ENCODE assay signal across 1 cellular context in the genomic region with DNA sequence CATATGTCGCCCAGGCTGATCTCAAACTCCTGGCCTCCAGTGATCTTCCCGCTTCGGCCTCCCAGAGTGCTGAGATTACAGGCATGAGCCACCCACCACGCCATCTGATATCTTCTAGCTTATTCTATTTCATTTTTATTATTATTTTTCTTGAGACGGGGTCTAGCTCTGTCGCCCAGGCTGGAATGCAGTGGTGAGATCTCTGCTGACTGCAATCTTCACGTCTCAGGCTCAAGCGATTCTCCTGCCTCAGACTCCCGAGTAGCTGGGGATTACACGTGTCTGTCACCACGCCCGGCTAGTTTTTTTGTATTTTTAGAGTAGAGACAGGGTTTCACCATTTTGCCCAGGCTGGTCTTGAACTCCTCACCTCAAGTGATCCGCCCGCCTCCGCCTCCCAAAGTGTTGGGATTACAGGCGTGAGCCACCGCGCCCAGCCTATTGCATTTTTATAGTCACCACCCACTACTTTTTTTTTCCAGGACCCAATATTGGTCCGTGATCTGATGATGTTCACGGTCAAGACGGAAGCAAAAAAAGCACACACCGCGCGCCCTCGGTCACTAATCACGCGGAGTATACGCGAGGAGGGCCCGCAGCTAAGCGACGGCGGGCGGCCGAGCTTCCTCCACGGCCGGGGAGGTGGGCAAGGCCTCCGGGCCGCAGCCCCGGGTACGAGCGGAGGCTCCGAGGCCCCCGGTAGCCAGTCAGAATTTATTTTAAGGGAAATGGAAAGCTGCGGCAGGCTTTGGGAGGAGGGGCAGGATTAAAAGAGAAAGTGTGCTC.
TF ChIP-seq lines count a peak whose summit lies in the region.

No MANE protein-coding gene starts in this region.

TF ChIP-seq in HepG2, 621 proteins besides CTCF, POLR2A, EP300 and RAD21 (continued from another document and continues in another):
- TF ChIP-seq, protein P1, sequence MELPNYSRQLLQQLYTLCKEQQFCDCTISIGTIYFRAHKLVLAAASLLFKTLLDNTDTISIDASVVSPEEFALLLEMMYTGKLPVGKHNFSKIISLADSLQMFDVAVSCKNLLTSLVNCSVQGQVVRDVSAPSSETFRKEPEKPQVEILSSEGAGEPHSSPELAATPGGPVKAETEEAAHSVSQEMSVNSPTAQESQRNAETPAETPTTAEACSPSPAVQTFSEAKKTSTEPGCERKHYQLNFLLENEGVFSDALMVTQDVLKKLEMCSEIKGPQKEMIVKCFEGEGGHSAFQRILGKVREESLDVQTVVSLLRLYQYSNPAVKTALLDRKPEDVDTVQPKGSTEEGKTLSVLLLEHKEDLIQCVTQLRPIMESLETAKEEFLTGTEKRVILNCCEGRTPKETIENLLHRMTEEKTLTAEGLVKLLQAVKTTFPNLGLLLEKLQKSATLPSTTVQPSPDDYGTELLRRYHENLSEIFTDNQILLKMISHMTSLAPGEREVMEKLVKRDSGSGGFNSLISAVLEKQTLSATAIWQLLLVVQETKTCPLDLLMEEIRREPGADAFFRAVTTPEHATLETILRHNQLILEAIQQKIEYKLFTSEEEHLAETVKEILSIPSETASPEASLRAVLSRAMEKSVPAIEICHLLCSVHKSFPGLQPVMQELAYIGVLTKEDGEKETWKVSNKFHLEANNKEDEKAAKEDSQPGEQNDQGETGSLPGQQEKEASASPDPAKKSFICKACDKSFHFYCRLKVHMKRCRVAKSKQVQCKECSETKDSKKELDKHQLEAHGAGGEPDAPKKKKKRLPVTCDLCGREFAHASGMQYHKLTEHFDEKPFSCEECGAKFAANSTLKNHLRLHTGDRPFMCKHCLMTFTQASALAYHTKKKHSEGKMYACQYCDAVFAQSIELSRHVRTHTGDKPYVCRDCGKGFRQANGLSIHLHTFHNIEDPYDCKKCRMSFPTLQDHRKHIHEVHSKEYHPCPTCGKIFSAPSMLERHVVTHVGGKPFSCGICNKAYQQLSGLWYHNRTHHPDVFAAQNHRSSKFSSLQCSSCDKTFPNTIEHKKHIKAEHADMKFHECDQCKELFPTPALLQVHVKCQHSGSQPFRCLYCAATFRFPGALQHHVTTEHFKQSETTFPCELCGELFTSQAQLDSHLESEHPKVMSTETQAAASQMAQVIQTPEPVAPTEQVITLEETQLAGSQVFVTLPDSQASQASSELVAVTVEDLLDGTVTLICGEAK (IDR thresholded peaks at IDR 0.05): no peak
- TF ChIP-seq, protein P1 (CRISPR knock-in tag; IDR thresholded peaks at IDR 0.05): peak; percentile 44; the same call in 1 of the 2 replicates
- TF ChIP-seq, protein P2, sequence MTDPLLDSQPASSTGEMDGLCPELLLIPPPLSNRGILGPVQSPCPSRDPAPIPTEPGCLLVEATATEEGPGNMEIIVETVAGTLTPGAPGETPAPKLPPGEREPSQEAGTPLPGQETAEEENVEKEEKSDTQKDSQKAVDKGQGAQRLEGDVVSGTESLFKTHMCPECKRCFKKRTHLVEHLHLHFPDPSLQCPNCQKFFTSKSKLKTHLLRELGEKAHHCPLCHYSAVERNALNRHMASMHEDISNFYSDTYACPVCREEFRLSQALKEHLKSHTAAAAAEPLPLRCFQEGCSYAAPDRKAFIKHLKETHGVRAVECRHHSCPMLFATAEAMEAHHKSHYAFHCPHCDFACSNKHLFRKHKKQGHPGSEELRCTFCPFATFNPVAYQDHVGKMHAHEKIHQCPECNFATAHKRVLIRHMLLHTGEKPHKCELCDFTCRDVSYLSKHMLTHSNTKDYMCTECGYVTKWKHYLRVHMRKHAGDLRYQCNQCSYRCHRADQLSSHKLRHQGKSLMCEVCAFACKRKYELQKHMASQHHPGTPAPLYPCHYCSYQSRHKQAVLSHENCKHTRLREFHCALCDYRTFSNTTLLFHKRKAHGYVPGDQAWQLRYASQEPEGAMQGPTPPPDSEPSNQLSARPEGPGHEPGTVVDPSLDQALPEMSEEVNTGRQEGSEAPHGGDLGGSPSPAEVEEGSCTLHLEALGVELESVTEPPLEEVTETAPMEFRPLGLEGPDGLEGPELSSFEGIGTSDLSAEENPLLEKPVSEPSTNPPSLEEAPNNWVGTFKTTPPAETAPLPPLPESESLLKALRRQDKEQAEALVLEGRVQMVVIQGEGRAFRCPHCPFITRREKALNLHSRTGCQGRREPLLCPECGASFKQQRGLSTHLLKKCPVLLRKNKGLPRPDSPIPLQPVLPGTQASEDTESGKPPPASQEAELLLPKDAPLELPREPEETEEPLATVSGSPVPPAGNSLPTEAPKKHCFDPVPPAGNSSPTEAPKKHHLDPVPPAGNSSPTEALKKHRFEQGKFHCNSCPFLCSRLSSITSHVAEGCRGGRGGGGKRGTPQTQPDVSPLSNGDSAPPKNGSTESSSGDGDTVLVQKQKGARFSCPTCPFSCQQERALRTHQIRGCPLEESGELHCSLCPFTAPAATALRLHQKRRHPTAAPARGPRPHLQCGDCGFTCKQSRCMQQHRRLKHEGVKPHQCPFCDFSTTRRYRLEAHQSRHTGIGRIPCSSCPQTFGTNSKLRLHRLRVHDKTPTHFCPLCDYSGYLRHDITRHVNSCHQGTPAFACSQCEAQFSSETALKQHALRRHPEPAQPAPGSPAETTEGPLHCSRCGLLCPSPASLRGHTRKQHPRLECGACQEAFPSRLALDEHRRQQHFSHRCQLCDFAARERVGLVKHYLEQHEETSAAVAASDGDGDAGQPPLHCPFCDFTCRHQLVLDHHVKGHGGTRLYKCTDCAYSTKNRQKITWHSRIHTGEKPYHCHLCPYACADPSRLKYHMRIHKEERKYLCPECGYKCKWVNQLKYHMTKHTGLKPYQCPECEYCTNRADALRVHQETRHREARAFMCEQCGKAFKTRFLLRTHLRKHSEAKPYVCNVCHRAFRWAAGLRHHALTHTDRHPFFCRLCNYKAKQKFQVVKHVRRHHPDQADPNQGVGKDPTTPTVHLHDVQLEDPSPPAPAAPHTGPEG (CRISPR knock-in tag; IDR thresholded peaks at IDR 0.05): no peak
- TF ChIP-seq SPEN (CRISPR knock-in tag; IDR thresholded peaks at IDR 0.05; ENCODE audit: low read depth) (no peak; the same call in 1 of the 2 replicates), IRF2 (CRISPR knock-in tag; IDR thresholded peaks at IDR 0.05) (peak; percentile 61; the same call in 1 of the 2 replicates), HDAC2 (CRISPR knock-in tag; IDR thresholded peaks at IDR 0.05) (peak; percentile 60), RBFOX2 (IDR thresholded peaks at IDR 0.05; ENCODE audit: low read depth, low read length) (peak; percentile 70), MTF1 (CRISPR knock-in tag; IDR thresholded peaks at IDR 0.05) (no peak), NFE2L1 (CRISPR knock-in tag; IDR thresholded peaks at IDR 0.05; ENCODE audit: borderline replicate concordance) (no peak), ZSCAN12 (CRISPR knock-in tag; IDR thresholded peaks at IDR 0.05) (no peak), ZNF10 (CRISPR knock-in tag; IDR thresholded peaks at IDR 0.05; ENCODE audit: borderline replicate concordance, low read depth) (no peak), DR1 (CRISPR knock-in tag; IDR thresholded peaks at IDR 0.05) (no peak), RBM39 (IDR thresholded peaks at IDR 0.05; ENCODE audit: low read depth, low read length, poor library complexity, severe bottlenecking) (peak; percentile 93), SNAI1 (CRISPR knock-in tag; IDR thresholded peaks at IDR 0.05; ENCODE audit: borderline replicate concordance) (peak; percentile 38; the same call in 1 of the 2 replicates), ZNF780A (CRISPR knock-in tag; IDR thresholded peaks at IDR 0.05) (no peak), ZSCAN25 (CRISPR knock-in tag; IDR thresholded peaks at IDR 0.05) (no peak; the same call in 1 of the 2 replicates), ZNF431 (CRISPR knock-in tag; IDR thresholded peaks at IDR 0.05; ENCODE audit: borderline replicate concordance, low read depth) (no peak), CHCHD3 (CRISPR knock-in tag; IDR thresholded peaks at IDR 0.05) (no peak), ZNF781 (CRISPR knock-in tag; IDR thresholded peaks at IDR 0.05; ENCODE audit: borderline replicate concordance, not compliant biosample characterization) (peak; percentile 71), MXI1 (IDR thresholded peaks at IDR 0.05; ENCODE audit: borderline replicate concordance, low read depth, low read length) (no peak)
- TF ChIP-seq, protein P3, sequence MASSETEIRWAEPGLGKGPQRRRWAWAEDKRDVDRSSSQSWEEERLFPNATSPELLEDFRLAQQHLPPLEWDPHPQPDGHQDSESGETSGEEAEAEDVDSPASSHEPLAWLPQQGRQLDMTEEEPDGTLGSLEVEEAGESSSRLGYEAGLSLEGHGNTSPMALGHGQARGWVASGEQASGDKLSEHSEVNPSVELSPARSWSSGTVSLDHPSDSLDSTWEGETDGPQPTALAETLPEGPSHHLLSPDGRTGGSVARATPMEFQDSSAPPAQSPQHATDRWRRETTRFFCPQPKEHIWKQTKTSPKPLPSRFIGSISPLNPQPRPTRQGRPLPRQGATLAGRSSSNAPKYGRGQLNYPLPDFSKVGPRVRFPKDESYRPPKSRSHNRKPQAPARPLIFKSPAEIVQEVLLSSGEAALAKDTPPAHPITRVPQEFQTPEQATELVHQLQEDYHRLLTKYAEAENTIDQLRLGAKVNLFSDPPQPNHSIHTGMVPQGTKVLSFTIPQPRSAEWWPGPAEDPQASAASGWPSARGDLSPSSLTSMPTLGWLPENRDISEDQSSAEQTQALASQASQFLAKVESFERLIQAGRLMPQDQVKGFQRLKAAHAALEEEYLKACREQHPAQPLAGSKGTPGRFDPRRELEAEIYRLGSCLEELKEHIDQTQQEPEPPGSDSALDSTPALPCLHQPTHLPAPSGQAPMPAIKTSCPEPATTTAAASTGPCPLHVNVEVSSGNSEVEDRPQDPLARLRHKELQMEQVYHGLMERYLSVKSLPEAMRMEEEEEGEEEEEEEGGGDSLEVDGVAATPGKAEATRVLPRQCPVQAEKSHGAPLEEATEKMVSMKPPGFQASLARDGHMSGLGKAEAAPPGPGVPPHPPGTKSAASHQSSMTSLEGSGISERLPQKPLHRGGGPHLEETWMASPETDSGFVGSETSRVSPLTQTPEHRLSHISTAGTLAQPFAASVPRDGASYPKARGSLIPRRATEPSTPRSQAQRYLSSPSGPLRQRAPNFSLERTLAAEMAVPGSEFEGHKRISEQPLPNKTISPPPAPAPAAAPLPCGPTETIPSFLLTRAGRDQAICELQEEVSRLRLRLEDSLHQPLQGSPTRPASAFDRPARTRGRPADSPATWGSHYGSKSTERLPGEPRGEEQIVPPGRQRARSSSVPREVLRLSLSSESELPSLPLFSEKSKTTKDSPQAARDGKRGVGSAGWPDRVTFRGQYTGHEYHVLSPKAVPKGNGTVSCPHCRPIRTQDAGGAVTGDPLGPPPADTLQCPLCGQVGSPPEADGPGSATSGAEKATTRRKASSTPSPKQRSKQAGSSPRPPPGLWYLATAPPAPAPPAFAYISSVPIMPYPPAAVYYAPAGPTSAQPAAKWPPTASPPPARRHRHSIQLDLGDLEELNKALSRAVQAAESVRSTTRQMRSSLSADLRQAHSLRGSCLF (CRISPR knock-in tag; IDR thresholded peaks at IDR 0.05; ENCODE audit: borderline replicate concordance): no peak
- TF ChIP-seq, protein P4, sequence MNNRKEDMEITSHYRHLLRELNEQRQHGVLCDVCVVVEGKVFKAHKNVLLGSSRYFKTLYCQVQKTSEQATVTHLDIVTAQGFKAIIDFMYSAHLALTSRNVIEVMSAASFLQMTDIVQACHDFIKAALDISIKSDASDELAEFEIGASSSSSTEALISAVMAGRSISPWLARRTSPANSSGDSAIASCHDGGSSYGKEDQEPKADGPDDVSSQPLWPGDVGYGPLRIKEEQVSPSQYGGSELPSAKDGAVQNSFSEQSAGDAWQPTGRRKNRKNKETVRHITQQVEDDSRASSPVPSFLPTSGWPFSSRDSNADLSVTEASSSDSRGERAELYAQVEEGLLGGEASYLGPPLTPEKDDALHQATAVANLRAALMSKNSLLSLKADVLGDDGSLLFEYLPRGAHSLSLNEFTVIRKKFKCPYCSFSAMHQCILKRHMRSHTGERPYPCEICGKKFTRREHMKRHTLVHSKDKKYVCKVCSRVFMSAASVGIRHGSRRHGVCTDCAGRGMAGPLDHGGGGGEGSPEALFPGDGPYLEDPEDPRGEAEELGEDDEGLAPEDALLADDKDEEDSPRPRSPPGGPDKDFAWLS (CRISPR knock-in tag; IDR thresholded peaks at IDR 0.05; ENCODE audit: borderline replicate concordance): no peak
- TF ChIP-seq, protein P5, sequence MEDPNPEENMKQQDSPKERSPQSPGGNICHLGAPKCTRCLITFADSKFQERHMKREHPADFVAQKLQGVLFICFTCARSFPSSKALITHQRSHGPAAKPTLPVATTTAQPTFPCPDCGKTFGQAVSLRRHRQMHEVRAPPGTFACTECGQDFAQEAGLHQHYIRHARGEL (CRISPR knock-in tag; IDR thresholded peaks at IDR 0.05): no peak
- TF ChIP-seq, protein P6, sequence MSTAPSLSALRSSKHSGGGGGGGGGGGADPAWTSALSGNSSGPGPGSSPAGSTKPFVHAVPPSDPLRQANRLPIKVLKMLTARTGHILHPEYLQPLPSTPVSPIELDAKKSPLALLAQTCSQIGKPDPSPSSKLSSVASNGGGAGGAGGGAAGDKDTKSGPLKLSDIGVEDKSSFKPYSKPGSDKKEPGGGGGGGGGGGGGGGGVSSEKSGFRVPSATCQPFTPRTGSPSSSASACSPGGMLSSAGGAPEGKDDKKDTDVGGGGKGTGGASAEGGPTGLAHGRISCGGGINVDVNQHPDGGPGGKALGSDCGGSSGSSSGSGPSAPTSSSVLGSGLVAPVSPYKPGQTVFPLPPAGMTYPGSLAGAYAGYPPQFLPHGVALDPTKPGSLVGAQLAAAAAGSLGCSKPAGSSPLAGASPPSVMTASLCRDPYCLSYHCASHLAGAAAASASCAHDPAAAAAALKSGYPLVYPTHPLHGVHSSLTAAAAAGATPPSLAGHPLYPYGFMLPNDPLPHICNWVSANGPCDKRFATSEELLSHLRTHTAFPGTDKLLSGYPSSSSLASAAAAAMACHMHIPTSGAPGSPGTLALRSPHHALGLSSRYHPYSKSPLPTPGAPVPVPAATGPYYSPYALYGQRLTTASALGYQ (CRISPR knock-in tag; IDR thresholded peaks at IDR 0.05): no peak; the same call in 1 of the 2 replicates
